8 cellular contexts compared by ENCODE assay signal in genomic region chr4:183098723-183099536, GRCh38. TPM values are rescaled to one million over a fixed set of nuclear protein-coding genes. Genes with fewer than 3 reads are reported as not detected.
A peak's percentile ranks its signal among the peaks of the same experiment; 100 is the strongest.
DNase-seq lines count a peak whose midpoint lies in the region; ATAC-seq and TF ChIP-seq lines count a peak whose summit lies in the region.

Gene WWC2, plus strand, starts transcription at chr4:183099257. Its CDS starts 235 bp downstream, at chr4:183099492.

- CTCF ChIA-PET in CD4-positive, alpha-beta T cell (lab: Charles Lee): no interaction called here

- H3K27me3 ChIP-seq in CD4-positive, alpha-beta T cell (ENCODE audit: control insufficient read depth, insufficient read depth, low read length): peaks cover 31% of the 10 kb centered on the region

- H3K36me3 Mint-ChIP-seq in CD4-positive, alpha-beta T cell (ENCODE audit: low read depth): no peaks in the 10 kb centered on the region

- 0 to 1% (median 0%) methylated on average over 68 to 101 of the region's 102 CpGs for WGBS in adipose tissue, 3 donors

- in situ Hi-C loops in KBM-7 (cut with MboI; ENCODE audit: low pct_unique_long_range_greater_than_20kb, low sequenced_read_pairs): no loop called here

- peaks cover 29% of the 10 kb centered on the region for H3K27me3 Mint-ChIP-seq in CD4-positive, alpha-beta T cell

- H3K9me3 Mint-ChIP-seq in CD4-positive, alpha-beta T cell: no peaks in the 10 kb centered on the region

- H3K9me3 ChIP-seq in CD4-positive, alpha-beta T cell (ENCODE audit: control insufficient read depth, low read length): no peaks in the 10 kb centered on the region

- no peak for TF ChIP-seq CTCF in CD4-positive, alpha-beta T cell (IDR thresholded peaks at IDR 0.05)

- intact Hi-C loops in CD4-positive, alpha-beta T cell (cut with DNase I, micrococcal nuclease): no loop called here
- intact Hi-C loops in head of caudate nucleus (cut with DNase I): no loop called here

- peak; percentile 81 for ATAC-seq in CD4-positive, alpha-beta T cell (ENCODE audit: poor library complexity)
- ATAC-seq in GM21526 (IDR thresholded peaks at IDR 0.05; ENCODE audit: low FRiP score, unreplicated experiment): peak; percentile 74

- peak; percentile 33 to 73 (median 56) for DNase-seq in CD4-positive, alpha-beta T cell
- DNase-seq in KBM-7: peak; percentile 94
- peak; percentile 60 for DNase-seq in T follicular helper cell (ENCODE audit: low read depth)
- peak; percentile 53 to 92 (median 81) for DNase-seq in head of caudate nucleus
- DNase-seq in nucleus accumbens (lab: John Stamatoyannopoulos, UW): peak in 54 of 56 donors; percentile 18 to 84 (median 63)

- H3K4me3 Mint-ChIP-seq in CD4-positive, alpha-beta T cell: peak within 1 kb of the TSS; percentile 88

- no peak within 1 kb of the TSS for H3K27ac Mint-ChIP-seq in CD4-positive, alpha-beta T cell

- H3K4me1 Mint-ChIP-seq in CD4-positive, alpha-beta T cell (ENCODE audit: low read depth): peaks cover 31% of the 10 kb centered on the region

- POLR2A ChIA-PET in CD4-positive, alpha-beta T cell (lab: Charles Lee): interaction anchor here (0.6 to 1.2 kb wide), 4 partner anchors 86 to 405 kb away, joined by 3 to 4 read pairs (median 3); no protein-coding TSS in a partner anchor

- H3K27ac ChIP-seq in CD4-positive, alpha-beta T cell (ENCODE audit: low read depth, low read length): no peak within 1 kb of the TSS
- H3K27ac ChIP-seq in adipose tissue (ENCODE audit: low read depth, low read length): peak within 1 kb of the TSS; percentile 73
- no peak within 1 kb of the TSS for H3K27ac ChIP-seq in temporal lobe (ENCODE audit: low read depth, low read length)

RNA-seq across cellular contexts. Expression of gene WWC2, which starts in this region (rescaled TPM):
- total RNA-seq in CD4-positive, alpha-beta T cell: 1 to 10 TPM; 4.1 to 4.9 TPM
- polyA plus RNA-seq in adipose tissue: 1 to 10 TPM; 4.8 to 8.9 (median 6.7) TPM
- 12.5 TPM for total RNA-seq in temporal lobe
